ENCODE assay signal across 8 cellular contexts in the genomic region with DNA sequence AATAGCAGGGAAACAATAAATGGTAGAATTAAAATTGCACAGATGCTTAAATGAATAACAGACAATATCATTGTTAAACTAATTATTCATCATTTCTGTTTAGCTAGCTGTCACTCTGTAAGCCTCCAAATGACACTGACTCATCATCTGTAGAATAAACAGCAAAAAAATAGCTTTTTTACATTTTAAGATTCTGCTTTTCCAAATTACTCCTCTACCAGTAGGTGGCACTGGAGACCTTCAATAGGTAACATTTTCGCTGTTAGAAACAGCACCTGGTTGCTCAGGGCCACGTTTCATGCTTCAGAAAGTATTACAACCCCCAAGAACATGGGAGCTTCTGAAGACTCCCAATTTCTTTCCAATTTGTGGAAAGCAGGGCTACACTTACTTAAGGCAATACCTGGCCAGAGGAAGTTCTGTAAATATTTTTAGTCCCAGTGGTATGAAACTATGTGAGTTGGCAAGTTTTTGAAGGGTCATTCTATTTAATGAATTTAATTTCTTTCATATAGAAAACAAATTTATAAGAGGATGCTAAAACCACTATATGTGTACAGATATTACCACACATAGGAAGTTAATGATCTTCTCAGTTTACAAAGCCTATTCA. TPM values are rescaled to one million over a fixed set of nuclear protein-coding genes. Genes with fewer than 3 reads are reported as not detected.
A peak's percentile ranks its signal among the peaks of the same experiment; 100 is the strongest.
DNase-seq lines count a peak whose midpoint lies in the region; ATAC-seq, FAIRE-seq and TF ChIP-seq lines count a peak whose summit lies in the region.

No MANE protein-coding gene starts in this region.

- H3K9me3 ChIP-seq in A549 (no peaks in the 10 kb centered on the region), WERI-Rb-1 (ENCODE audit: severe bottlenecking) (no peaks in the 10 kb centered on the region), gastroesophageal sphincter (no peaks in the 10 kb centered on the region), spleen (no peaks in the 10 kb centered on the region)

- TF ChIP-seq EP300 in A549 (IDR thresholded peaks at IDR 0.05) (no peak), gastroesophageal sphincter (IDR thresholded peaks at IDR 0.05) (no peak)

- TF ChIP-seq CTCF in A549 (IDR thresholded peaks at IDR 0.05) = peak; percentile 81
- peak; percentile 42; the same call in 1 of the 2 replicates for TF ChIP-seq CTCF in WERI-Rb-1 (IDR thresholded peaks at IDR 0.05; ENCODE audit: low read depth, low read length)
- TF ChIP-seq CTCF in gastroesophageal sphincter (IDR thresholded peaks at IDR 0.05) = peak; percentile 39 to 62 (median 60)
- peak; percentile 16 to 63 (median 49) for TF ChIP-seq CTCF in spleen (IDR thresholded peaks at IDR 0.05 in 8 of 11, conservative IDR thresholded peaks at IDR 0.05 in 3 of 11)

- peak; percentile 67 to 80; a peak in 5 of 6 replicates for ATAC-seq in A549
- ATAC-seq in gastroesophageal sphincter = no peak

- H3K4me3 ChIP-seq in A549 (no peak overlapping the region), WERI-Rb-1 (ENCODE audit: low read depth, low read length) (no peak overlapping the region), gastroesophageal sphincter (no peak overlapping the region), spleen (no peak overlapping the region)

- no peak overlapping the region for H3K4me2 ChIP-seq in A549

- H3K36me3 ChIP-seq in WERI-Rb-1 (peaks cover 40% of the 10 kb centered on the region), gastroesophageal sphincter (no peaks in the 10 kb centered on the region), spleen (peaks cover 0 to 16% (median 0%) of the 10 kb centered on the region in 6 donors)

- intact Hi-C loops in spleen (cut with DNase I; ENCODE audit: low total_unique reads) = no loop called here

- FAIRE-seq in A549 (lab: Jason Lieb, UNC) = no peak

- TF ChIP-seq POLR2A in A549 (IDR thresholded peaks at IDR 0.05; ENCODE audit: low read length) = no peak
- TF ChIP-seq POLR2A in gastroesophageal sphincter (IDR thresholded peaks at IDR 0.05) = no peak
- TF ChIP-seq POLR2A in spleen (IDR thresholded peaks at IDR 0.05) = no peak

- peak; percentile 6 to 58 for DNase-seq in A549 (ENCODE audit: low read depth in 1 of 2, low spot score in 1 of 2)
- peak; percentile 81 for DNase-seq in ELR (ENCODE audit: low read depth)
- peak; percentile 40 for DNase-seq in HEK293T (ENCODE audit: extremely low spot score)
- peak; percentile 57 for DNase-seq in NCI-H1436 (lab: John Stamatoyannopoulos, UW)
- peak; percentile 28 for DNase-seq in WERI-Rb-1
- DNase-seq in spleen = no peak
- no peak for DNase-seq in ecto neural progenitor cell (ENCODE audit: low spot score)

- H3K4me1 ChIP-seq in A549 (no peaks in the 10 kb centered on the region), gastroesophageal sphincter (peaks cover 0 to under 1% (median 0%) of the 10 kb centered on the region in 3 donors), spleen (no peaks in the 10 kb centered on the region)

- CTCF ChIA-PET in A549 (lab: Yijun Ruan, JAX) (interaction anchor here (0.6 to 2.3 kb wide), 27 partner anchors 8 to 682 kb away, joined by 3 to 11 read pairs (median 3); no protein-coding TSS in a partner anchor), HEK293T (lab: Yijun Ruan, JAX) (interaction anchor here (0.7 to 1.2 kb wide), 6 partner anchors 17 to 1831 kb away, joined by 3 read pairs; no protein-coding TSS in a partner anchor)

- H3K27ac ChIP-seq in A549 (no peak overlapping the region), WERI-Rb-1 (no peak overlapping the region), gastroesophageal sphincter (no peak overlapping the region), spleen (no peak overlapping the region)

- POLR2A ChIA-PET in A549 (lab: Yijun Ruan, JAX) = no interaction called here
- POLR2A ChIA-PET in HEK293T (lab: Yijun Ruan, JAX) = interaction anchor here (0.7 kb wide), 1 partner anchor 982 kb away, joined by 3 read pairs; no protein-coding TSS in a partner anchor

- WGBS in A549 (ENCODE audit: missing lambda C conversion rate) = 4% methylated on average over 2 of the region's 2 CpGs
- 0 to 4% methylated on average over 2 of the region's 2 CpGs for WGBS in gastroesophageal sphincter (ENCODE audit: low coverage in 1 of 2), 2 donors
- 3 to 19% (median 10%) methylated on average over 2 of the region's 2 CpGs for WGBS in spleen, 5 donors

- H3K27me3 ChIP-seq in WERI-Rb-1 (ENCODE audit: insufficient read depth, low read depth, severe bottlenecking) (no peaks in the 10 kb centered on the region), gastroesophageal sphincter (no peaks in the 10 kb centered on the region), spleen (replicated peaks in 1 of 7) (no peaks in the 10 kb centered on the region)

- TF ChIP-seq RAD21 in A549 (conservative IDR thresholded peaks at IDR 0.05 in 1 of 2, IDR thresholded peaks at IDR 0.05 in 1 of 2) = peak; percentile 80 to 83

TF ChIP-seq in A549, 52 proteins besides CTCF, POLR2A, EP300 and RAD21:
- no peak for TF ChIP-seq CBX8 (IDR thresholded peaks at IDR 0.05)
- TF ChIP-seq HOXA7 (CRISPR knock-in tag; IDR thresholded peaks at IDR 0.05) = no peak
- TF ChIP-seq TFCP2L1 (CRISPR knock-in tag; IDR thresholded peaks at IDR 0.05) = no peak
- no peak for TF ChIP-seq HOXB5 (CRISPR knock-in tag; IDR thresholded peaks at IDR 0.05)
- TF ChIP-seq, protein P1, sequence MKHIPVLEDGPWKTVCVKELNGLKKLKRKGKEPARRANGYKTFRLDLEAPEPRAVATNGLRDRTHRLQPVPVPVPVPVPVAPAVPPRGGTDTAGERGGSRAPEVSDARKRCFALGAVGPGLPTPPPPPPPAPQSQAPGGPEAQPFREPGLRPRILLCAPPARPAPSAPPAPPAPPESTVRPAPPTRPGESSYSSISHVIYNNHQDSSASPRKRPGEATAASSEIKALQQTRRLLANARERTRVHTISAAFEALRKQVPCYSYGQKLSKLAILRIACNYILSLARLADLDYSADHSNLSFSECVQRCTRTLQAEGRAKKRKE (CRISPR knock-in tag; IDR thresholded peaks at IDR 0.05; ENCODE audit: low read depth) = no peak
- no peak for TF ChIP-seq CBX2 (IDR thresholded peaks at IDR 0.05; ENCODE audit: borderline replicate concordance, low read depth)
- TF ChIP-seq RNF2 (IDR thresholded peaks at IDR 0.05; ENCODE audit: borderline replicate concordance, low read depth) = no peak
- TF ChIP-seq CHD2 (IDR thresholded peaks at IDR 0.05; ENCODE audit: low read length, partially characterized antibody) = no peak
- no peak for TF ChIP-seq RFX5 (IDR thresholded peaks at IDR 0.05)
- peak; percentile 56 for TF ChIP-seq SMC3 (IDR thresholded peaks at IDR 0.05)
- no peak for TF ChIP-seq FOXS1 (CRISPR knock-in tag; IDR thresholded peaks at IDR 0.05)
- TF ChIP-seq, protein P2, sequence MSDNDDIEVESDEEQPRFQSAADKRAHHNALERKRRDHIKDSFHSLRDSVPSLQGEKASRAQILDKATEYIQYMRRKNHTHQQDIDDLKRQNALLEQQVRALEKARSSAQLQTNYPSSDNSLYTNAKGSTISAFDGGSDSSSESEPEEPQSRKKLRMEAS (IDR thresholded peaks at IDR 0.05) = no peak
- no peak for TF ChIP-seq HEYL (CRISPR knock-in tag; IDR thresholded peaks at IDR 0.05)
- TF ChIP-seq ZC3H11A (IDR thresholded peaks at IDR 0.05) = no peak
- TF ChIP-seq FOSL2 (IDR thresholded peaks at IDR 0.05) = no peak
- TF ChIP-seq FOSL2 (CRISPR knock-in tag; IDR thresholded peaks at IDR 0.05) = peak; percentile 47; the same call in 1 of the 2 replicates
- TF ChIP-seq SREBF2 (IDR thresholded peaks at IDR 0.05) = no peak
- TF ChIP-seq FOSB (CRISPR knock-in tag; IDR thresholded peaks at IDR 0.05) = no peak

TF ChIP-seq in HEK293T, 16 proteins besides CTCF, POLR2A, EP300 and RAD21:
- no peak for TF ChIP-seq SP1 (IDR thresholded peaks at IDR 0.05)
- TF ChIP-seq, protein P3, sequence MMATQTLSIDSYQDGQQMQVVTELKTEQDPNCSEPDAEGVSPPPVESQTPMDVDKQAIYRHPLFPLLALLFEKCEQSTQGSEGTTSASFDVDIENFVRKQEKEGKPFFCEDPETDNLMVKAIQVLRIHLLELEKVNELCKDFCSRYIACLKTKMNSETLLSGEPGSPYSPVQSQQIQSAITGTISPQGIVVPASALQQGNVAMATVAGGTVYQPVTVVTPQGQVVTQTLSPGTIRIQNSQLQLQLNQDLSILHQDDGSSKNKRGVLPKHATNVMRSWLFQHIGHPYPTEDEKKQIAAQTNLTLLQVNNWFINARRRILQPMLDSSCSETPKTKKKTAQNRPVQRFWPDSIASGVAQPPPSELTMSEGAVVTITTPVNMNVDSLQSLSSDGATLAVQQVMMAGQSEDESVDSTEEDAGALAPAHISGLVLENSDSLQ (IDR thresholded peaks at IDR 0.05) = no peak
- TF ChIP-seq BHLHE40 (IDR thresholded peaks at IDR 0.05; ENCODE audit: borderline replicate concordance) = no peak
- TF ChIP-seq NFRKB (IDR thresholded peaks at IDR 0.05) = no peak
- no peak for TF ChIP-seq HDGF (IDR thresholded peaks at IDR 0.05; ENCODE audit: borderline replicate concordance)
- no peak for TF ChIP-seq FOXA1 (IDR thresholded peaks at IDR 0.05)

RNA-seq across cellular contexts. Expression of a gene that starts 45.4 kb away (rescaled TPM):
- polyA plus RNA-seq in A549 (2011; rRNA removed) (under 0.01 TPM in 2 replicates), A549 (2017; fragmentation: RNase III; extraction: RNeasy Plus Mini Kit Qiagen cat#74134 plus additional on column Dnase treatment) (not detected in 3 replicates), spleen (under 1 TPM; 0.23 to 0.67 (median 0.57) TPM)
- not detected in 2 replicates for polyA plus RNA-seq in A549 (2012; cell fraction: cytosol; rRNA removed)
- polyA plus RNA-seq in A549 (2012; cell fraction: nucleus; rRNA removed) = not detected in 2 replicates
- polyA minus RNA-seq in A549 (2011; rRNA and poly(A)+ RNA removed) = under 0.01 TPM in 2 replicates
- total RNA-seq in gastroesophageal sphincter (10 to 100 TPM in 2 of 4 donors, 1 to 10 TPM in 2; 5.0 to 12.8 (median 8.3) TPM), spleen (10 to 100 TPM; 15.0 to 28.5 (median 21.8) TPM)

Comparison
In these comparisons a context has a peak if more than half of its experiments do, and no peak if none do; other contexts are left out.
1. DNase-seq: peak in A549 (2 of 2), ELR (single experiment), HEK293T (single experiment), NCI-H1436 (single experiment) and WERI-Rb-1 (single experiment); none in spleen (single experiment) and ecto neural progenitor cell (single experiment).
2. Peak in every context shown above with its lines, with median percentiles within 50 percentile points of each other: CTCF ChIP-seq.